Comparison of ENCODE assay signal across 8 cellular contexts in the genomic region with DNA sequence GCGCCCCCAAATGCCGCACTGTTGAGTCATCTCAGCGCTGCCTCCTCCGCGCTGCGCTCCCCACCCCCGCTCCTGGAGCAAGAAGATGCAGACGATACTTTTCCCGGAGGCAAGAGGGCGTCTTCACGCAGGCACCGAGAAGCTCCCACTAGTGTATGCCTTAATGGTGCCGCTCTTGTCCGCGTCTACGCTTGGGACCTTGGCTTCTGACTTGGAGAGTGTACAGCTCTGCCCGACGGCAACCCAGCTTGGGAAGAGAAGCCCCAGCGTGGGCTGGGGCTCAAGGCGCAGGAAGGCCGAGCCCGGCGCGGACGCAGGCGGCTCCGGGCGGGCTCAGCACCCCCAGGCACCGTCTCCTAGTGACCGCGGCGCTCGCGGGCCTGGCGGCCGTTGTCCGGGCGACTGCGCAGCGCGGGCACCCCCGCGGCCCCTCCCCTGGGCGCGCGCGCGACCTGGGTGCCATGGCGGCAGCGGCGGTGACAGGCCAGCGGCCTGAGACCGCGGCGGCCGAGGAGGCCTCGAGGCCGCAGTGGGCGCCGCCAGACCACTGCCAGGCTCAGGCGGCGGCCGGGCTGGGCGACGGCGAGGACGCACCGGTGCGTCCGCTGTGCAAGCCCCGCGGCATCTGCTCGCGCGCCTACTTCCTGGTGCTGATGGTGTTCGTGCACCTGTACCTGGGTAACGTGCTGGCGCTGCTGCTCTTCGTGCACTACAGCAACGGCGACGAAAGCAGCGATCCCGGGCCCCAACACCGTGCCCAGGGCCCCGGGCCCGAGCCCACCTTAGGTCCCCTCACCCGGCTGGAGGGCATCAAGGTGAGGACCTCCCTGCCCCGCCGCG. TPM values are rescaled to one million over a fixed set of nuclear protein-coding genes. Genes with fewer than 3 reads are reported as not detected.
A peak's percentile ranks its signal among the peaks of the same experiment; 100 is the strongest.
DNase-seq lines count a peak whose midpoint lies in the region; ATAC-seq, FAIRE-seq and TF ChIP-seq lines count a peak whose summit lies in the region.

A gene with protein sequence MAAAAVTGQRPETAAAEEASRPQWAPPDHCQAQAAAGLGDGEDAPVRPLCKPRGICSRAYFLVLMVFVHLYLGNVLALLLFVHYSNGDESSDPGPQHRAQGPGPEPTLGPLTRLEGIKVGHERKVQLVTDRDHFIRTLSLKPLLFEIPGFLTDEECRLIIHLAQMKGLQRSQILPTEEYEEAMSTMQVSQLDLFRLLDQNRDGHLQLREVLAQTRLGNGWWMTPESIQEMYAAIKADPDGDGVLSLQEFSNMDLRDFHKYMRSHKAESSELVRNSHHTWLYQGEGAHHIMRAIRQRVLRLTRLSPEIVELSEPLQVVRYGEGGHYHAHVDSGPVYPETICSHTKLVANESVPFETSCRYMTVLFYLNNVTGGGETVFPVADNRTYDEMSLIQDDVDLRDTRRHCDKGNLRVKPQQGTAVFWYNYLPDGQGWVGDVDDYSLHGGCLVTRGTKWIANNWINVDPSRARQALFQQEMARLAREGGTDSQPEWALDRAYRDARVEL (plus strand): TSS at position 446 of the 840 bp plus-strand sequence. CDS start 16 bp downstream, at position 462.

- peak within 1 kb of the TSS; percentile 62 for H2BK120ac ChIP-seq in H1 (replicated peaks; ENCODE audit: low read depth, low read length)

- H3K4ac ChIP-seq in H1 (replicated peaks; ENCODE audit: insufficient read length, low read depth, low read length), result peak within 1 kb of the TSS; percentile 94

- POLR2A ChIA-PET in H1 (lab: Charles Lee; ENCODE audit: partially characterized antibody), result interaction anchor here (0.9 to 38.8 kb wide), 13 partner anchors 10 to 452 kb away, joined by 3 to 1518 read pairs (median 5); partner anchors contain the start of genes CELSR3, DALRD3, IMPDH2 and NDUFAF3

- DNase-seq in SHP77 (lab: John Stamatoyannopoulos, UW) (peak; percentile 57 to 64), SHP77 treated with DMSO at 0.1 percent for 48 hours (lab: John Stamatoyannopoulos, UW) (no peak), NCI-H82 treated with DMSO at 0.1 percent for 48 hours (lab: John Stamatoyannopoulos, UW; ENCODE audit: unreplicated experiment) (peak; percentile 5), H1 (ENCODE audit: low read depth in 1 of 2, low spot score in 2 of 2) (peak; percentile 63 to 84), mesenteric fat pad (ENCODE audit: low spot score) (peak; percentile 95)
- DNase-seq in activated CD8-positive, alpha-beta memory T cell treated with anti-CD3 and anti-CD28 coated beads for 48 hours (ENCODE audit: low read depth in 2 of 3, low spot score in 2 of 3), result peak; percentile 65 to 70 (median 68)
- DNase-seq in stimulated activated CD8-positive, alpha-beta memory T cell treated with anti-CD3 and anti-CD28 coated beads, Interleukin-12 subunit alpha, Interleukin-12 subunit beta, amount 100 ng/mL, for 4 hours (ENCODE audit: low read depth), result peak; percentile 78

- H3K56ac ChIP-seq in H1 (replicated peaks; ENCODE audit: insufficient read length, low read depth, low read length), result peak within 1 kb of the TSS; percentile 86

- no peaks in the 10 kb centered on the region for H3K9me3 ChIP-seq in H1 (ENCODE audit: insufficient read depth in 2 of 2, low read depth in 1 of 2, low read length in 1 of 2)

- no peak for TF ChIP-seq EP300 in H1 (IDR thresholded peaks at IDR 0.05; ENCODE audit: borderline replicate concordance in 1 of 2, low read depth in 2 of 2, low read length in 2 of 2)

- peak within 1 kb of the TSS; percentile 66 to 83 (median 76) for H3K4me3 ChIP-seq in H1 (ENCODE audit: extremely low read depth in 1 of 4, insufficient read depth in 2 of 4, low read depth in 3 of 4, low read length in 4 of 4)

- H2BK20ac ChIP-seq in H1 (ENCODE audit: low read length), result 0 out of 2 replicates have a peak within 1 kb of the TSS, but pooled peaks have one; percentile 48

- peaks cover 0 to 21% of the 10 kb centered on the region in 2 experiments; a peak in 2 of 4 replicates for H3K79me2 ChIP-seq in H1 (ENCODE audit: control insufficient read depth in 1 of 2, insufficient read depth in 2 of 2, low read length in 2 of 2)

- WGBS in H1 (ENCODE audit: extremely low coverage in 1 of 2, insufficient coverage in 1 of 2, insufficient read length in 1 of 2, insufficient replicate concordance in 2 of 2, low coverage in 1 of 2, low lambda C conversion rate in 2 of 2, missing lambda C conversion rate in 1 of 2), 2 experiments, result 2% methylated on average over 72 of the region's 91 CpGs; no CpG with 5 or more reads in 1 of the 2 experiments

- H3K14ac ChIP-seq in H1 (ENCODE audit: insufficient read length), result no peak within 1 kb of the TSS

- peak in 1 of 2 experiments; percentile 64; a peak in 1 of 3 replicates for TF ChIP-seq POLR2A in H1 (IDR thresholded peaks at IDR 0.05; ENCODE audit: control extremely low read depth in 1 of 2, low read depth in 2 of 2, low read length in 2 of 2)

- FAIRE-seq in H1 (lab: Jason Lieb, UNC), result no peak

- peak within 1 kb of the TSS; percentile 84 to 94 for H3K4me2 ChIP-seq in H1 (ENCODE audit: insufficient read depth in 1 of 2, low read depth in 2 of 2, low read length in 2 of 2)

- peak within 1 kb of the TSS; percentile 89 for H2BK5ac ChIP-seq in H1 (ENCODE audit: low read depth, low read length)

- peak in 1 of 3 experiments; percentile 40; a peak in 2 of 4 replicates for TF ChIP-seq CTCF in H1 (IDR thresholded peaks at IDR 0.05; ENCODE audit: control extremely low read depth in 1 of 3, insufficient read depth in 1 of 3, low read depth in 1 of 3, low read length in 3 of 3)

- peak within 1 kb of the TSS; percentile 36; the same call in 1 of the 2 replicates for H2AFZ ChIP-seq in H1 (ENCODE audit: low read length)

- peak within 1 kb of the TSS; percentile 33; the same call in 1 of the 2 replicates for H2AK5ac ChIP-seq in H1 (ENCODE audit: low read depth, low read length)

- CTCF ChIA-PET in H1 (lab: Charles Lee; ENCODE audit: partially characterized antibody), result interaction anchor here (1.1 to 19.9 kb wide), 5 partner anchors 7 to 103 kb away, joined by 4 to 467 read pairs (median 22); partner anchors contain the start of genes DALRD3, NDUFAF3 and WDR6

- peaks cover 0 to 5% (median 1%) of the 10 kb centered on the region in 4 experiments; a peak in 5 of 8 replicates for H3K36me3 ChIP-seq in H1 (ENCODE audit: control insufficient read depth in 2 of 4, insufficient read depth in 4 of 4, low read length in 3 of 4)

- H4K20me1 ChIP-seq in H1 (replicated peaks in 1 of 2; ENCODE audit: control insufficient read depth in 1 of 2, insufficient read depth in 2 of 2, low read length in 2 of 2), result peaks cover 3 to 4% of the 10 kb centered on the region in 2 experiments

- H4K5ac ChIP-seq in H1 (ENCODE audit: insufficient read length, low read depth, low read length), result peak within 1 kb of the TSS; percentile 97

- peak within 1 kb of the TSS; percentile 78 to 89 (median 84) for H3K9ac ChIP-seq in H1 (replicated peaks in 1 of 4; ENCODE audit: extremely low read depth in 1 of 4, low read depth in 3 of 4, low read length in 3 of 4)

- peaks cover 7 to 17% (median 10%) of the 10 kb centered on the region in 4 experiments; a peak in 5 of 7 replicates for H3K4me1 ChIP-seq in H1 (replicated peaks in 1 of 4; ENCODE audit: control insufficient read depth in 3 of 4, insufficient read depth in 4 of 4, low read length in 3 of 4)

- H3K18ac ChIP-seq in H1 (ENCODE audit: extremely low read depth, low read length), result peak within 1 kb of the TSS; percentile 97

- H4K8ac ChIP-seq in H1 (ENCODE audit: extremely low read depth, insufficient read depth, low read length), result peak within 1 kb of the TSS; percentile 85

- peak within 1 kb of the TSS; percentile 96 for H4K91ac ChIP-seq in H1 (replicated peaks; ENCODE audit: insufficient read length, low read length)

- no peak for TF ChIP-seq RAD21 in H1 (IDR thresholded peaks at IDR 0.05 in 1 of 2, conservative IDR thresholded peaks at IDR 0.05 in 1 of 2; ENCODE audit: low read depth in 2 of 2, low read length in 2 of 2)

- H3K23ac ChIP-seq in H1 (ENCODE audit: insufficient read length), result no peak within 1 kb of the TSS

- H2BK12ac ChIP-seq in H1 (ENCODE audit: low read depth, low read length), result peak within 1 kb of the TSS; percentile 80

- peaks cover 20% of the 10 kb centered on the region for H3K23me2 ChIP-seq in H1 (ENCODE audit: low read depth, low read length)

- H3K79me1 ChIP-seq in H1 (ENCODE audit: low read depth, low read length), result no peaks in the 10 kb centered on the region; the same call in 1 of the 2 replicates

- H3K27ac ChIP-seq in H1 (ENCODE audit: low read depth, low read length), result peak within 1 kb of the TSS; percentile 87

- no peak within 1 kb of the TSS for H2BK15ac ChIP-seq in H1 (ENCODE audit: low read length)

- no peaks in the 10 kb centered on the region for H3K27me3 ChIP-seq in H1 (replicated peaks in 1 of 4; ENCODE audit: control insufficient read depth in 3 of 4, extremely low read depth in 1 of 4, insufficient read depth in 3 of 4, low read length in 3 of 4)

- ATAC-seq in HG03095 (IDR thresholded peaks at IDR 0.05; ENCODE audit: unreplicated experiment), result peak; percentile 51

TF ChIP-seq in H1, 55 proteins besides CTCF, POLR2A, EP300 and RAD21 (continues in another document):
- peak; percentile 78 for TF ChIP-seq EGR1 (IDR thresholded peaks at IDR 0.05; ENCODE audit: borderline replicate concordance, low read depth, low read length)
- no peak for TF ChIP-seq SP2 (IDR thresholded peaks at IDR 0.05; ENCODE audit: low read length)
- no peak for TF ChIP-seq GABPA (IDR thresholded peaks at IDR 0.05; ENCODE audit: borderline replicate concordance, insufficient read depth, low read length)
- TF ChIP-seq RNF2 (IDR thresholded peaks at IDR 0.05; ENCODE audit: borderline replicate concordance, low read depth, low read length, missing control alignments, poor library complexity, severe bottlenecking), result no peak
- TF ChIP-seq PHF8 (conservative IDR thresholded peaks at IDR 0.05; ENCODE audit: low read depth, low read length), result peak; percentile 76
- no peak for TF ChIP-seq FOSL1 (IDR thresholded peaks at IDR 0.05; ENCODE audit: insufficient read depth, low read depth, low read length)
- no peak for TF ChIP-seq RBBP5 (IDR thresholded peaks at IDR 0.05; ENCODE audit: borderline replicate concordance, low read depth, low read length)
- TF ChIP-seq BACH1 (IDR thresholded peaks at IDR 0.05; ENCODE audit: low read length), result no peak; the same call in 1 of the 2 replicates
- TF ChIP-seq HDAC6 (IDR thresholded peaks at IDR 0.05; ENCODE audit: low read depth, low read length), result no peak
- TF ChIP-seq TEAD4 (IDR thresholded peaks at IDR 0.05; ENCODE audit: low read depth, low read length), result peak; percentile 51; the same call in 1 of the 2 replicates

RNA-seq across cellular contexts. Expression of the gene that starts here (rescaled TPM):
- total RNA-seq in H1 (2021; fragmentation: NEBNext Ultra II Directional; extraction: Animal tissue kit (Norgen Biotek cat#: 25700)), result 18.6 and 19.1 TPM in 2 replicates
- 25.4 and 31.1 TPM in 2 replicates for polyA plus RNA-seq in H1 (2011; rRNA removed)
- polyA plus RNA-seq in H1 (2011; cell fraction: cytosol; rRNA removed), result 29.9 TPM
- 89.3 TPM for polyA plus RNA-seq in H1 (2011; cell fraction: nucleus; rRNA removed)
- polyA plus RNA-seq in H1 (2012, experiment 1 of 2), result 12.6 to 22.7 TPM (median 21.6 TPM) in 4 replicates
- polyA plus RNA-seq in H1 (2012, experiment 2 of 2), result 14.0 TPM
- 18.0 TPM for polyA plus RNA-seq in H1 (2013, experiment 1 of 2)
- polyA plus RNA-seq in H1 (2013, experiment 2 of 2), result 14.1 TPM
- polyA minus RNA-seq in H1 (2011; rRNA and poly(A)+ RNA removed), result 34.6 and 38.0 TPM in 2 replicates
- 24.7 TPM for polyA minus RNA-seq in H1 (2011; cell fraction: cytosol; rRNA and poly(A)+ RNA removed)
- 72.0 TPM for polyA minus RNA-seq in H1 (2011; cell fraction: nucleus; rRNA and poly(A)+ RNA removed)
- total RNA-seq in mesenteric fat pad, result 16.2 TPM
